Comparison of ENCODE assay signal across 21 cellular contexts in genomic region chrX:106341823-106342222, GRCh38.
"Had no signal": no experiment of that assay in that cellular context is flagged by ENCODE, and none has a peak within 500 bp of the region (broad histone marks: within the 10 kb centered on the region; RNA-seq: fewer than 3 reads in every experiment).

No MANE protein-coding gene starts in this region.

- H3K4me3 ChIP-seq: coronary artery, gastrocnemius medialis, mucosa of descending colon, tibial nerve had no signal

- H3K27me3 Mint-ChIP-seq: activated CD4-positive, alpha-beta T cell treated with anti-CD3 and anti-CD28 coated beads, Interleukin-2, amount 10 ng/mL, durations not matched to agents 24 days and 14 days; activated CD8-positive, alpha-beta T cell treated with anti-CD3 and anti-CD28 coated beads for 36 hours; activated naive CD8-positive, alpha-beta T cell treated with anti-CD3 and anti-CD28 coated beads, Interleukin-2, amount 10 ng/mL, durations not matched to agents 7 days and 5 days; memory B cell; naive B cell; progenitor cell of endocrine pancreas; stimulated activated naive CD8-positive, alpha-beta T cell treated with anti-CD3 and anti-CD28 coated beads, Interleukin-15, Interleukin-2, amounts not matched to agents 100 ng/mL and 50 ng/mL, for 24 hours had no signal

- H3K36me3 Mint-ChIP-seq: activated naive CD8-positive, alpha-beta T cell treated with anti-CD3 and anti-CD28 coated beads, Interleukin-2, amount 10 ng/mL, durations not matched to agents 7 days and 5 days; memory B cell; naive B cell had no signal

- H3K27ac Mint-ChIP-seq: activated CD4-positive, alpha-beta T cell treated with anti-CD3 and anti-CD28 coated beads, Interleukin-2, amount 10 ng/mL, durations not matched to agents 24 days and 14 days; activated CD8-positive, alpha-beta T cell treated with anti-CD3 and anti-CD28 coated beads for 36 hours; activated naive CD8-positive, alpha-beta T cell treated with anti-CD3 and anti-CD28 coated beads, Interleukin-2, amount 10 ng/mL, durations not matched to agents 7 days and 5 days; activated T-helper 2 cell treated with anti-CD3 and anti-CD28 coated beads, Interferon-gamma antibody, Interleukin-2, Interleukin-4, amounts not matched to agents 10 μg/mL and 5 μg/mL and 100 μg/mL, durations not matched to agents 14 hours and 24 hours and 36 hours; memory B cell; naive B cell; progenitor cell of endocrine pancreas; stimulated activated naive CD8-positive, alpha-beta T cell treated with anti-CD3 and anti-CD28 coated beads, Interleukin-15, Interleukin-2, amounts not matched to agents 100 ng/mL and 50 ng/mL, for 24 hours had no signal

- ATAC-seq: activated CD8-positive, alpha-beta T cell treated with anti-CD3 and anti-CD28 coated beads for 36 hours; gastrocnemius medialis; left ventricle myocardium superior; mucosa of descending colon had no signal

- H3K27ac ChIP-seq: brain microvascular endothelial cell, coronary artery, gastrocnemius medialis, tibial nerve had no signal

- H3K27me3 ChIP-seq: brain microvascular endothelial cell, gastrocnemius medialis had no signal

- DNase-seq: activated CD4-positive, alpha-beta T cell treated with anti-CD3 and anti-CD28 coated beads, Interleukin-2, amount 10 ng/mL, durations not matched to agents 24 days and 14 days; activated CD8-positive, alpha-beta T cell treated with anti-CD3 and anti-CD28 coated beads for 36 hours; activated naive CD4-positive, alpha-beta T cell treated with Interleukin-2 at 50 U/mL for 16 hours; activated naive CD8-positive, alpha-beta T cell treated with anti-CD3 and anti-CD28 coated beads, Interleukin-2, amount 10 ng/mL, durations not matched to agents 7 days and 5 days; activated T-cell treated with anti-CD3 and anti-CD28 coated beads, Interleukin-2, amount 50 U/mL, for 1 hour; brain microvascular endothelial cell; gastrocnemius medialis; head of caudate nucleus; left ventricle myocardium superior; mucosa of descending colon; naive B cell; stimulated activated CD4-positive, alpha-beta T cell treated with anti-CD3 and anti-CD28 coated beads, Interleukin-2, amount 100 ng/mL, for 24 hours; T1000 had no signal

- H3K4me1 Mint-ChIP-seq: activated CD4-positive, alpha-beta T cell treated with anti-CD3 and anti-CD28 coated beads, Interleukin-2, amount 10 ng/mL, durations not matched to agents 24 days and 14 days; activated naive CD8-positive, alpha-beta T cell treated with anti-CD3 and anti-CD28 coated beads, Interleukin-2, amount 10 ng/mL, durations not matched to agents 7 days and 5 days; memory B cell; naive B cell; neural crest cell had no signal

- H3K9me3 Mint-ChIP-seq: activated CD4-positive, alpha-beta T cell treated with anti-CD3 and anti-CD28 coated beads, Interleukin-2, amount 10 ng/mL, durations not matched to agents 24 days and 14 days; activated CD8-positive, alpha-beta T cell treated with anti-CD3 and anti-CD28 coated beads for 36 hours; activated naive CD8-positive, alpha-beta T cell treated with anti-CD3 and anti-CD28 coated beads, Interleukin-2, amount 10 ng/mL, durations not matched to agents 7 days and 5 days; activated T-helper 2 cell treated with anti-CD3 and anti-CD28 coated beads, Interferon-gamma antibody, Interleukin-2, Interleukin-4, amounts not matched to agents 10 μg/mL and 5 μg/mL and 100 μg/mL, durations not matched to agents 14 hours and 24 hours and 36 hours; stimulated activated naive CD8-positive, alpha-beta T cell treated with anti-CD3 and anti-CD28 coated beads, Interleukin-15, Interleukin-2, amounts not matched to agents 100 ng/mL and 50 ng/mL, for 24 hours had no signal

- H3K36me3 ChIP-seq: brain microvascular endothelial cell, gastrocnemius medialis, tibial nerve had no signal

- H3K4me1 ChIP-seq: gastrocnemius medialis, tibial nerve had no signal

- H3K9me3 ChIP-seq: gastrocnemius medialis, mucosa of descending colon, tibial nerve had no signal

- FAIRE-seq: urothelium cell line had no signal

- H3K4me3 Mint-ChIP-seq: activated CD4-positive, alpha-beta T cell treated with anti-CD3 and anti-CD28 coated beads, Interleukin-2, amount 10 ng/mL, durations not matched to agents 24 days and 14 days; activated CD8-positive, alpha-beta T cell treated with anti-CD3 and anti-CD28 coated beads for 36 hours; activated naive CD8-positive, alpha-beta T cell treated with anti-CD3 and anti-CD28 coated beads, Interleukin-2, amount 10 ng/mL, durations not matched to agents 7 days and 5 days; memory B cell; naive B cell; neural crest cell; stimulated activated naive CD8-positive, alpha-beta T cell treated with anti-CD3 and anti-CD28 coated beads, Interleukin-15, Interleukin-2, amounts not matched to agents 100 ng/mL and 50 ng/mL, for 24 hours had no signal
